11 cellular contexts compared by ENCODE assay signal in genomic region chr3:64216706-64217105, GRCh38. TPM values are rescaled to one million over a fixed set of nuclear protein-coding genes. Genes with fewer than 3 reads are reported as not detected.
DNase-seq lines count a peak whose midpoint lies in the region; ATAC-seq and TF ChIP-seq lines count a peak whose summit lies in the region.
"Had no signal": no experiment of that assay in that cellular context is flagged by ENCODE, and none has a peak within 500 bp of the region (broad histone marks: within the 10 kb centered on the region; RNA-seq: fewer than 3 reads in every experiment).

No MANE protein-coding gene starts in this region.

- H3K36me3 Mint-ChIP-seq in neural progenitor cell (no peaks in the 10 kb centered on the region), endothelial cell (ENCODE audit: low read depth, unreplicated experiment) (no peaks in the 10 kb centered on the region)
- H3K36me3 Mint-ChIP-seq: activated naive CD4-positive, alpha-beta T cell treated with anti-CD3 and anti-CD28 coated beads, Interleukin-2, amount 50 U/mL, for 24 hours; CD8-positive, alpha-beta T cell had no signal

- ATAC-seq in HG02852 (IDR thresholded peaks at IDR 0.05; ENCODE audit: unreplicated experiment): no peak
- ATAC-seq: CD8-positive, alpha-beta T cell had no signal

- DNase-seq in Daoy (ENCODE audit: low read depth) (peak; percentile 43), RPMI7951 (ENCODE audit: low read depth) (peak; percentile 26), fibroblast of lung (ENCODE audit: low read depth in 2 of 2) (peak; percentile 54 to 71), neural progenitor cell (ENCODE audit: low spot score) (peak; percentile 53), D341Med (ENCODE audit: low spot score) (no peak), endothelial cell (ENCODE audit: low spot score) (no peak), DMS114 treated with DMSO at 0.1 percent for 48 hours (lab: John Stamatoyannopoulos, UW; ENCODE audit: unreplicated experiment) (no peak)
- DNase-seq: CD8-positive, alpha-beta T cell; stimulated activated CD4-positive, alpha-beta T cell treated with anti-CD3 and anti-CD28 coated beads, Interleukin-1b, Interleukin-23, amount 100 ng/mL, for 48 hours had no signal

- H3F3A ChIP-seq in neural progenitor cell (ENCODE audit: low read depth): peaks cover 30% of the 10 kb centered on the region

- H3K4me1 ChIP-seq in fibroblast of lung (ENCODE audit: control insufficient read depth, extremely low read depth, insufficient read depth, low read length) (peaks cover 43% of the 10 kb centered on the region), neural progenitor cell (peaks cover 56% of the 10 kb centered on the region)

- H3K4me3 ChIP-seq in fibroblast of lung (replicated peaks in 1 of 4; ENCODE audit: control extremely low read depth in 1 of 4, insufficient read depth in 1 of 4, low read depth in 3 of 4, low read length in 4 of 4): peak overlapping the region in 1 of 4 experiments; percentile 3
- H3K4me3 ChIP-seq in neural progenitor cell: no peak overlapping the region

- H2AFZ ChIP-seq in fibroblast of lung (ENCODE audit: low read length) (no peak overlapping the region), neural progenitor cell (replicated peaks) (no peak overlapping the region)

- TF ChIP-seq CTCF in fibroblast of lung (conservative IDR thresholded peaks at IDR 0.05 in 1 of 2, IDR thresholded peaks at IDR 0.05 in 1 of 2; ENCODE audit: low read depth in 1 of 2, low read length in 2 of 2): no peak
- no peak for TF ChIP-seq CTCF in neural progenitor cell (IDR thresholded peaks at IDR 0.05)
- no peak for TF ChIP-seq CTCF in endothelial cell (IDR thresholded peaks at IDR 0.05; ENCODE audit: unreplicated experiment)

- H3K36me3 ChIP-seq in fibroblast of lung (ENCODE audit: control insufficient read depth, insufficient read depth, low read length): no peaks in the 10 kb centered on the region
- H3K36me3 ChIP-seq in neural progenitor cell: no peaks in the 10 kb centered on the region

- H3K27me3 ChIP-seq in fibroblast of lung (ENCODE audit: control insufficient read depth, insufficient read depth, low read length) (no peaks in the 10 kb centered on the region), neural progenitor cell (no peaks in the 10 kb centered on the region)

- H3K4me2 ChIP-seq in fibroblast of lung (ENCODE audit: extremely low read depth, insufficient read depth, low read length) (peak overlapping the region; percentile 76), neural progenitor cell (peak overlapping the region; percentile 61)

- H3K9me3 ChIP-seq in fibroblast of lung (ENCODE audit: control insufficient read depth, insufficient read depth, low read depth, low read length) (no peaks in the 10 kb centered on the region), neural progenitor cell (ENCODE audit: low read depth) (no peaks in the 10 kb centered on the region)

- H3K4me1 Mint-ChIP-seq in neural progenitor cell: peaks cover 57% of the 10 kb centered on the region
- peaks cover 30% of the 10 kb centered on the region for H3K4me1 Mint-ChIP-seq in endothelial cell (ENCODE audit: unreplicated experiment)
- H3K4me1 Mint-ChIP-seq: activated naive CD4-positive, alpha-beta T cell treated with anti-CD3 and anti-CD28 coated beads, Interleukin-2, amount 50 U/mL, for 24 hours had no signal

- H4K20me1 ChIP-seq in fibroblast of lung (ENCODE audit: control insufficient read depth, extremely low read depth, insufficient read depth, low read length) (no peaks in the 10 kb centered on the region), neural progenitor cell (ENCODE audit: low read depth) (peaks cover 14% of the 10 kb centered on the region)

- H3K79me2 ChIP-seq in fibroblast of lung (ENCODE audit: control insufficient read depth, insufficient read depth, low read length) (peaks cover 24% of the 10 kb centered on the region), neural progenitor cell (ENCODE audit: low read depth) (peaks cover 15% of the 10 kb centered on the region)

- H3K27ac Mint-ChIP-seq in neural progenitor cell: no peak overlapping the region
- no peak overlapping the region for H3K27ac Mint-ChIP-seq in endothelial cell (ENCODE audit: unreplicated experiment)
- H3K27ac Mint-ChIP-seq: activated naive CD4-positive, alpha-beta T cell treated with anti-CD3 and anti-CD28 coated beads, Interleukin-2, amount 50 U/mL, for 24 hours; CD8-positive, alpha-beta T cell had no signal

- H3K9ac ChIP-seq in fibroblast of lung (ENCODE audit: insufficient read depth, low read length): no peak overlapping the region
- H3K9ac ChIP-seq in neural progenitor cell: no peak overlapping the region

- H3K27ac ChIP-seq in fibroblast of lung (ENCODE audit: insufficient read depth, low read length) (peak overlapping the region; percentile 35), neural progenitor cell (no peak overlapping the region)

- H3K4me3 Mint-ChIP-seq in neural progenitor cell: peak overlapping the region; percentile 56
- H3K4me3 Mint-ChIP-seq in endothelial cell (ENCODE audit: unreplicated experiment): no peak overlapping the region
- H3K4me3 Mint-ChIP-seq: activated naive CD4-positive, alpha-beta T cell treated with anti-CD3 and anti-CD28 coated beads, Interleukin-2, amount 50 U/mL, for 24 hours; CD8-positive, alpha-beta T cell had no signal

- H3K9me3 Mint-ChIP-seq in neural progenitor cell: no peaks in the 10 kb centered on the region
- H3K9me3 Mint-ChIP-seq in endothelial cell (ENCODE audit: unreplicated experiment): no peaks in the 10 kb centered on the region
- H3K9me3 Mint-ChIP-seq: activated naive CD4-positive, alpha-beta T cell treated with anti-CD3 and anti-CD28 coated beads, Interleukin-2, amount 50 U/mL, for 24 hours; CD8-positive, alpha-beta T cell had no signal

- H3K27me3 Mint-ChIP-seq in neural progenitor cell (ENCODE audit: insufficient read depth, low read depth): no peaks in the 10 kb centered on the region
- no peaks in the 10 kb centered on the region for H3K27me3 Mint-ChIP-seq in endothelial cell (ENCODE audit: unreplicated experiment)

RNA-seq across cellular contexts. Expression of gene PRICKLE2, which starts 8.6 kb away (rescaled TPM):
- 7.9 and 13.0 TPM in 2 replicates for total RNA-seq in Daoy (2014; rRNA removed; shearing (Covaris generic))
- 9.8 and 15.0 TPM in 2 replicates for total RNA-seq in RPMI7951 (2014; rRNA removed; shearing (Covaris generic))
- total RNA-seq in fibroblast of lung (25.9 and 29.4 TPM in 2 replicates), neural progenitor cell (ENCODE audit: low replicate concordance) (10.7 and 11.5 TPM in 2 replicates), endothelial cell (ENCODE audit: unreplicated experiment) (5.3 TPM)
- polyA plus RNA-seq in fibroblast of lung: 7.2 and 14.1 TPM in 2 replicates
- polyA plus RNA-seq in fibroblast of lung (2012): 5.2 and 10.7 TPM in 2 replicates
- polyA minus RNA-seq in fibroblast of lung (ENCODE audit: low replicate concordance): 32.8 and 48.0 TPM in 2 replicates
- total RNA-seq: CD8-positive, alpha-beta T cell had no signal

Comparison
In these comparisons a context has a peak if more than half of its experiments do, and no peak if none do; other contexts are left out.
1. DNase-seq: peak in Daoy (single experiment), RPMI7951 (single experiment), fibroblast of lung (2 of 2) and neural progenitor cell (single experiment); none in D341Med (single experiment), endothelial cell (single experiment) and DMS114 treated with DMSO at 0.1 percent for 48 hours (single experiment).